1 cellular context compared by ENCODE assay signal in the genomic region with DNA sequence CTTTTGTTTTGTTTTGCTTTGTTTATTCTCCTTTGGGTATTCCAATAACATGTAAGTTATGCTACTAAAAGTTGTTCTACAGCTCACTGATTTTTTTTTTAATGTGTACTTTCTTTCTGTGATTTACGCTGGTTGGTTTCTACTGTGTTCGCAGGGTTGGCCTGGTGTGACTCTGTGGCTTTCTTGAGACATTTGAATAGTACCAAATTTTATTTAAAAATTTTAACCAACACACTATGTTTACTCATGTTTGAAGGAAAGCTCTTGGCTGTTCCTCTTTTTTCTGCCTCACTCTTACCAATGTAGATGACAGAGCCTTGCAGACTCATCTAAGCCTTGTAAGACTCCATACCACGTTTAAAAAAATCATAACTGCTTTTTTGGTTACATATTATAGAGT.
TF ChIP-seq lines count a peak whose summit lies in the region.

No MANE protein-coding gene starts in this region.

TF ChIP-seq in GM12878, 131 proteins besides CTCF, POLR2A, EP300 and RAD21 (continued from another document):
- TF ChIP-seq, protein P1, sequence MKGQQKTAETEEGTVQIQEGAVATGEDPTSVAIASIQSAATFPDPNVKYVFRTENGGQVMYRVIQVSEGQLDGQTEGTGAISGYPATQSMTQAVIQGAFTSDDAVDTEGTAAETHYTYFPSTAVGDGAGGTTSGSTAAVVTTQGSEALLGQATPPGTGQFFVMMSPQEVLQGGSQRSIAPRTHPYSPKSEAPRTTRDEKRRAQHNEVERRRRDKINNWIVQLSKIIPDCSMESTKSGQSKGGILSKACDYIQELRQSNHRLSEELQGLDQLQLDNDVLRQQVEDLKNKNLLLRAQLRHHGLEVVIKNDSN (IDR thresholded peaks at IDR 0.05; ENCODE audit: borderline replicate concordance, extremely low read length, insufficient read depth, low read depth, low read length), result no peak
- no peak for TF ChIP-seq NFIC (IDR thresholded peaks at IDR 0.05; ENCODE audit: low read depth, low read length)
